Comparison of ENCODE assay signal across 8 cellular contexts in the genomic region with DNA sequence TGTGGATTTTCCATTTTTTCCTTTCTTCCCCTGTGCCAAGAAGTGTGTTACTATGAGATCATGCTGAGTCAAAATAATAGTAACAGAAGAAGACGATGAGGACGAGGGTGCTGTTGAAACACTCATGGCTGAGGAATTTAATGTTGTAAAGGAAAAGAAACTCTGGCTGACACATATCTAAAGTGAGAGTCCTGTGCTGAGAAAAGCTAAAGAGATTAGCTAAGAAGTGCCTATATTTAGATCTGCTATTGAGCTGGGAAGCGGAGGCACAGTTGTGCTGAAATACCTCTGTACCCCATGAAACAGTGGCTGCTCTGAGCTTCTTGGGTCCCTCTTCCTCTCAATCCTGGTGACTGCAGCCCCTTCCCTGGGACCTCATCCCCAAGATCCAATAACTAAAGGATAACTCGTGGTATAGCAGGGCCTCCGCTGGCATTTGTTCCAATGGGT. TPM values are rescaled to one million over a fixed set of nuclear protein-coding genes. Genes with fewer than 3 reads are reported as not detected.
DNase-seq lines count a peak whose midpoint lies in the region; ATAC-seq and TF ChIP-seq lines count a peak whose summit lies in the region.

No MANE protein-coding gene starts in this region.

- no peaks in the 10 kb centered on the region for H3K9me3 Mint-ChIP-seq in central memory CD8-positive, alpha-beta T cell

- H3K36me3 ChIP-seq in psoas muscle (ENCODE audit: insufficient read depth in 1 of 2, low read depth in 1 of 2) (no peaks in the 10 kb centered on the region), HAP-1 (replicated peaks) (no peaks in the 10 kb centered on the region)

- TF ChIP-seq CTCF in psoas muscle (IDR thresholded peaks at IDR 0.05), result no peak

- peaks cover 37% of the 10 kb centered on the region for H3K36me3 Mint-ChIP-seq in central memory CD8-positive, alpha-beta T cell (ENCODE audit: insufficient read depth)

- 50 to 65% (median 64%) methylated on average over 5 of the region's 5 CpGs for WGBS in psoas muscle, 3 donors

- H3K27ac ChIP-seq in psoas muscle, result peak overlapping the region; percentile 82

- in situ Hi-C loops in HAP-1 (cut with MboI; ENCODE audit: low sequenced_read_pairs), result no loop called here

- H3K4me1 ChIP-seq in psoas muscle, result peaks cover 7% of the 10 kb centered on the region
- H3K4me1 ChIP-seq in HAP-1, result peaks cover 5% of the 10 kb centered on the region

- no peaks in the 10 kb centered on the region for H3K27me3 Mint-ChIP-seq in central memory CD8-positive, alpha-beta T cell

- H3K27ac Mint-ChIP-seq in central memory CD8-positive, alpha-beta T cell (ENCODE audit: low read depth), result peak overlapping the region; percentile 95

- DNase-seq in AG08395 (ENCODE audit: low spot score) (peak; percentile 74), LoVo (ENCODE audit: low spot score) (peak; percentile 29), psoas muscle (no peak), HAP-1 (ENCODE audit: low spot score in 2 of 2) (no peak), UCSD-AML1 (lab: John Stamatoyannopoulos, UW; ENCODE audit: unreplicated experiment) (no peak), NCI-H1092 (lab: John Stamatoyannopoulos, UW) (no peak)
- no peak for DNase-seq in central memory CD8-positive, alpha-beta T cell (ENCODE audit: low spot score in 2 of 2)

- ATAC-seq in GM18909 (IDR thresholded peaks at IDR 0.05; ENCODE audit: poor library complexity, unreplicated experiment) (peak; percentile 28), psoas muscle (peak; percentile 59 to 72 (median 66))
- ATAC-seq in central memory CD8-positive, alpha-beta T cell (replicated peaks; ENCODE audit: extremely low read depth, poor library complexity, severe bottlenecking), result no peak

- H3K27me3 ChIP-seq in psoas muscle (ENCODE audit: insufficient read depth in 3 of 3, low read length in 2 of 3) (no peaks in the 10 kb centered on the region), HAP-1 (ENCODE audit: low read depth) (no peaks in the 10 kb centered on the region)

- H3K4me3 Mint-ChIP-seq in central memory CD8-positive, alpha-beta T cell, result peak overlapping the region; percentile 83

- no peaks in the 10 kb centered on the region for H3K9me3 ChIP-seq in psoas muscle
- H3K9me3 ChIP-seq in HAP-1, result no peaks in the 10 kb centered on the region

- intact Hi-C loops in psoas muscle (cut with DNase I), result no loop called here

- H3K4me3 ChIP-seq in psoas muscle (no peak overlapping the region), HAP-1 (no peak overlapping the region)

- H3K4me1 Mint-ChIP-seq in central memory CD8-positive, alpha-beta T cell, result peaks cover 51% of the 10 kb centered on the region

RNA-seq across cellular contexts. Expression of a gene that starts 1.1 kb away (rescaled TPM):
- 10 to 100 TPM in 2 of 4 donors, 1 to 10 TPM in 2; 1.9 to 17.3 (median 11.0) TPM for total RNA-seq in psoas muscle
- 1 to 10 TPM; 1.7 to 4.1 (median 2.2) TPM for polyA plus RNA-seq in psoas muscle

RNA-seq across cellular contexts. Expression of a gene that starts 4.2 kb away (rescaled TPM):
- 100 to 1,000 TPM; 112 to 146 (median 135) TPM for total RNA-seq in psoas muscle
- 100 to 1,000 TPM; 150 to 202 (median 177) TPM for polyA plus RNA-seq in psoas muscle

Comparison
In these comparisons a context has a peak if more than half of its experiments do, and no peak if none do; other contexts are left out.
1. DNase-seq: peak in AG08395 (single experiment) and LoVo (single experiment); none in central memory CD8-positive, alpha-beta T cell (0 of 2), psoas muscle (0 of 2), HAP-1 (0 of 2), UCSD-AML1 (single experiment) and NCI-H1092 (single experiment).